Comparison of ENCODE assay signal across 15 cellular contexts in the genomic region with DNA sequence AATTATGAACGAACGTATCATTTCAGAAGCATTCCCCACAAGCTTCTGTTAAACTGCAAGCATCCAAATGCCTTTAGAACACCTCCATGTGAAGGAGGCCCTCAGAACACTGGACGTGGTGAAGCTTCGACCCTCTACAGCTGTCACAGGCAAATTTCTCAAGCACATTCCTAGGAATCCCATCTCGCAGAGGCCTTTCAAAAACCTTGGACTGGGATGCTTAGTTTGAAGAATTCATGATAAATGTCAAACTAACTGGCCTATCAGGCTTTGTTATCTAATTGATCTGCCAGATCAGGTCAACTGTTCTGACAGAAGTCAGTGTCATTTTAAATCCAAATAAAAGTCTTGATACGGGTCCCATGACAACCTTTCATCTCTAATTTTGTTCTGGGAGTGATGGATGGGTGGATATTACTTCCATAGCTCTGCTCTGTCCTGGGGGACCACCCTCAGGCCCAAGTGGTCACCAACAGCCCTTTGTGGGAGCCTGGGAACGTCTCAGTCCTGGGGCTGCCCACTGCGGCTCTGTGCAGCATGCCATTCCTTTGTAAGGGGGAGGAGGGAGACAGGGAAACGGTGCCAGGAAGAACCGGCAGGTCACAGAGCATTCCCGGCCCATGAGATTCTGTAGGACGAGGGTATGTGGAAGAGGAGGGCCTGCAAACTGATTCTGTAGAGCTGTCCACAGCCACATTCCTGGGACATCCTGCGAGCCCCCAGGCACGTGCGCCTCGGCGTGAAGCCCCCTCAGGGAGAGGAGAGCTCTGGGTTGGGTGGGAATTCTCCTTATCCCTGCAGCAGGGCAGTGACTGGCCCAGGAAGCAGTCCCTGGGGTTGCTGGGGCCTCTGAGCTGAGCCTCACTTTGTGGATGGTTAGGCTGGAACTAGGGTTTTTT. TPM values are rescaled to one million over a fixed set of nuclear protein-coding genes. Genes with fewer than 3 reads are reported as not detected.
"Had no signal": no experiment of that assay in that cellular context is flagged by ENCODE, and none has a peak within 500 bp of the region (broad histone marks: within the 10 kb centered on the region; RNA-seq: fewer than 3 reads in every experiment).

No MANE protein-coding gene starts in this region.

- H3K4me3 ChIP-seq: body of pancreas, right atrium auricular region, smooth muscle cell had no signal

- H3K4me2 ChIP-seq: smooth muscle cell had no signal

- H3K36me3 ChIP-seq: right atrium auricular region had no signal

- H3K27ac ChIP-seq: body of pancreas, right atrium auricular region had no signal

- DNase-seq: activated CD4-positive, alpha-beta memory T cell treated with anti-CD3 and anti-CD28 coated beads, Interleukin-2, amount 10 ng/mL, durations not matched to agents 7 days and 5 days; activated CD4-positive, alpha-beta T cell treated with anti-CD3 and anti-CD28 coated beads for 4 hours; activated T-cell treated with anti-CD3 and anti-CD28 coated beads, Interleukin-2, amount 50 U/mL, for 24 hours; body of pancreas; central memory CD4-positive, alpha-beta T cell; effector CD8-positive, alpha-beta T cell; foreskin fibroblast; glutamatergic neuron; hypothalamus; kidney glomerular epithelial cell; stimulated activated naive CD8-positive, alpha-beta T cell treated with anti-CD3 and anti-CD28 coated beads, Interleukin-15, Interleukin-2, amounts not matched to agents 100 U/mL and 50 U/mL, for 24 hours; T-helper 2 cell had no signal

- ATAC-seq: body of pancreas; stimulated activated naive CD8-positive, alpha-beta T cell treated with anti-CD3 and anti-CD28 coated beads, Interleukin-15, Interleukin-2, amounts not matched to agents 100 U/mL and 50 U/mL, for 24 hours; WTC11 had no signal

- H3K9me3 ChIP-seq: body of pancreas, right atrium auricular region had no signal

- H3K27me3 ChIP-seq: body of pancreas, right atrium auricular region had no signal

- H3K4me1 ChIP-seq: body of pancreas, right atrium auricular region had no signal

RNA-seq across cellular contexts. Expression of gene PXDN, which starts 59.2 kb away (rescaled TPM):
- total RNA-seq: activated CD4-positive, alpha-beta memory T cell treated with anti-CD3 and anti-CD28 coated beads, Interleukin-2, amount 10 ng/mL, durations not matched to agents 7 days and 5 days had no signal
